ENCODE assay signal across 13 cellular contexts in the genomic region with DNA sequence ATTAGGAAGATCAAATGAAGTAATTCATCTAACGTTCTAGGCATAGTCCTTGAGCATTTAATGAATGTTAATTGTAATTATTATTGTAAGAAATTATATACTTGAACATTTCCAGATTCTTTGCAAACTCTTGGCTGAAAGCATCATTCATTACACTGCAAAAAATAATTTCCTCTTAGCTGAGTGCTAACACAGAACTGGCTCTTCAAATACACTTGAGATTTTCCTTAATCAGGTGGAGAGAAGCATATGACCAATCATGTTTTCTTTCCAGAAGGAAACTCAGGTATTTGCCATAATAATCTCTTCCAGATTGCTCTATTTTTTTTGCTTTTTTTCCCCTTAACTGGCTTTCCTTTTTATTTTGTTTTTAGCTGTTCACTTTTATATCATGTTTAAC. TPM values are rescaled to one million over a fixed set of nuclear protein-coding genes. Genes with fewer than 3 reads are reported as not detected.
DNase-seq lines count a peak whose midpoint lies in the region; ATAC-seq and TF ChIP-seq lines count a peak whose summit lies in the region.
"Had no signal": no experiment of that assay in that cellular context is flagged by ENCODE, and none has a peak within 500 bp of the region (broad histone marks: within the 10 kb centered on the region; RNA-seq: fewer than 3 reads in every experiment).

No MANE protein-coding gene starts in this region.

- H3K4me1 Mint-ChIP-seq in activated T-cell treated with anti-CD3 and anti-CD28 coated beads, Interleukin-2, amount 50 U/mL, for 72 hours (ENCODE audit: low read depth) = peaks cover 8% of the 10 kb centered on the region
- H3K4me1 Mint-ChIP-seq in activated T-cell treated with anti-CD3 and anti-CD28 coated beads, Interleukin-2, amount 50 U/mL, for 4 hours (ENCODE audit: low read depth) = peaks cover 1% of the 10 kb centered on the region
- peaks cover 8% of the 10 kb centered on the region for H3K4me1 Mint-ChIP-seq in T-helper 17 cell
- H3K4me1 Mint-ChIP-seq in central memory CD8-positive, alpha-beta T cell = no peaks in the 10 kb centered on the region
- H3K4me1 Mint-ChIP-seq in effector memory CD8-positive, alpha-beta T cell (ENCODE audit: low read depth in 2 of 2) = no peaks in the 10 kb centered on the region

- no peak for ATAC-seq in activated T-cell treated with anti-CD3 and anti-CD28 coated beads, Interleukin-2, amount 50 U/mL, for 72 hours (replicated peaks in 1 of 2)
- no peak for ATAC-seq in activated T-cell treated with anti-CD3 and anti-CD28 coated beads, Interleukin-2, amount 50 U/mL, for 4 hours
- ATAC-seq in T-helper 17 cell (no peak), upper lobe of left lung (ENCODE audit: low FRiP score in 2 of 2) (no peak)
- ATAC-seq in central memory CD8-positive, alpha-beta T cell (replicated peaks; ENCODE audit: extremely low read depth, poor library complexity, severe bottlenecking) = no peak
- ATAC-seq in effector memory CD8-positive, alpha-beta T cell (replicated peaks) = no peak

- TF ChIP-seq POLR2A in upper lobe of left lung (IDR thresholded peaks at IDR 0.05) (no peak), vagina (IDR thresholded peaks at IDR 0.05) (no peak)

- TF ChIP-seq CTCF in upper lobe of left lung (IDR thresholded peaks at IDR 0.05) (no peak), vagina (IDR thresholded peaks at IDR 0.05) (no peak)

- no peaks in the 10 kb centered on the region for H3K9me3 ChIP-seq in T-helper 17 cell (ENCODE audit: control insufficient read depth, low read length, poor library complexity, severe bottlenecking)
- no peaks in the 10 kb centered on the region for H3K9me3 ChIP-seq in upper lobe of left lung
- no peaks in the 10 kb centered on the region for H3K9me3 ChIP-seq in vagina
- H3K9me3 ChIP-seq: HAP-1 had no signal

- H3K36me3 ChIP-seq in upper lobe of left lung (peaks cover 0 to 7% (median 2%) of the 10 kb centered on the region in 4 donors), vagina (no peaks in the 10 kb centered on the region)
- H3K36me3 ChIP-seq: HAP-1 had no signal

- DNase-seq in activated T-cell treated with anti-CD3 and anti-CD28 coated beads, Interleukin-2, amount 50 U/mL, for 72 hours = no peak
- no peak for DNase-seq in activated T-cell treated with anti-CD3 and anti-CD28 coated beads, Interleukin-2, amount 50 U/mL, for 4 hours
- no peak for DNase-seq in T-helper 17 cell
- no peak for DNase-seq in central memory CD8-positive, alpha-beta T cell (ENCODE audit: low spot score in 2 of 2)
- DNase-seq in upper lobe of left lung = no peak
- DNase-seq in effector memory CD8-positive, alpha-beta T cell = no peak
- DNase-seq in vagina (ENCODE audit: extremely low spot score in 2 of 2) = no peak
- DNase-seq: ACHN; CD4-positive, CD25-positive, alpha-beta regulatory T cell; DMS53; GF-D8 had no signal

- peak overlapping the region; percentile 10 for H3K27ac Mint-ChIP-seq in activated T-cell treated with anti-CD3 and anti-CD28 coated beads, Interleukin-2, amount 50 U/mL, for 72 hours
- H3K27ac Mint-ChIP-seq in T-helper 17 cell = peak overlapping the region; percentile 39
- H3K27ac Mint-ChIP-seq in central memory CD8-positive, alpha-beta T cell (ENCODE audit: low read depth) = peak overlapping the region; percentile 4
- H3K27ac Mint-ChIP-seq in effector memory CD8-positive, alpha-beta T cell = peak overlapping the region in 1 of 2 donors; percentile 55

- H3K27me3 Mint-ChIP-seq in activated T-cell treated with anti-CD3 and anti-CD28 coated beads, Interleukin-2, amount 50 U/mL, for 72 hours (ENCODE audit: low read depth) = no peaks in the 10 kb centered on the region
- no peaks in the 10 kb centered on the region for H3K27me3 Mint-ChIP-seq in activated T-cell treated with anti-CD3 and anti-CD28 coated beads, Interleukin-2, amount 50 U/mL, for 4 hours (ENCODE audit: low read depth)
- no peaks in the 10 kb centered on the region for H3K27me3 Mint-ChIP-seq in T-helper 17 cell
- no peaks in the 10 kb centered on the region for H3K27me3 Mint-ChIP-seq in central memory CD8-positive, alpha-beta T cell
- no peaks in the 10 kb centered on the region for H3K27me3 Mint-ChIP-seq in effector memory CD8-positive, alpha-beta T cell
- H3K27me3 Mint-ChIP-seq: CD4-positive, CD25-positive, alpha-beta regulatory T cell had no signal

- intact Hi-C loops in vagina (cut with DNase I) = no loop called here

- H3K4me1 ChIP-seq in upper lobe of left lung (peaks cover 0 to 40% (median 12%) of the 10 kb centered on the region in 4 donors), vagina (no peaks in the 10 kb centered on the region)
- H3K4me1 ChIP-seq: HAP-1 had no signal

- no peaks in the 10 kb centered on the region for H3K27me3 ChIP-seq in upper lobe of left lung
- H3K27me3 ChIP-seq in vagina = no peaks in the 10 kb centered on the region
- H3K27me3 ChIP-seq: BLaER1 treated with 17β-estradiol and CSF1 and Interleukin-3, amounts not matched to agents 10 nM and 100 nM had no signal

- no peak overlapping the region for H3K4me3 ChIP-seq in upper lobe of left lung
- H3K4me3 ChIP-seq in vagina = no peak overlapping the region
- H3K4me3 ChIP-seq: BLaER1 treated with 17β-estradiol and CSF1 and Interleukin-3, amounts not matched to agents 10 nM and 100 nM; HAP-1 had no signal

- H3K36me3 Mint-ChIP-seq in activated T-cell treated with anti-CD3 and anti-CD28 coated beads, Interleukin-2, amount 50 U/mL, for 72 hours (ENCODE audit: insufficient read depth in 2 of 2) = peaks cover 4 to 12% of the 10 kb centered on the region in 2 donors
- peaks cover 27% of the 10 kb centered on the region for H3K36me3 Mint-ChIP-seq in activated T-cell treated with anti-CD3 and anti-CD28 coated beads, Interleukin-2, amount 50 U/mL, for 4 hours (ENCODE audit: insufficient read depth)
- H3K36me3 Mint-ChIP-seq in T-helper 17 cell (ENCODE audit: low read depth) = peaks cover 7% of the 10 kb centered on the region
- H3K36me3 Mint-ChIP-seq in central memory CD8-positive, alpha-beta T cell (ENCODE audit: insufficient read depth) = peaks cover 8% of the 10 kb centered on the region
- H3K36me3 Mint-ChIP-seq in effector memory CD8-positive, alpha-beta T cell (ENCODE audit: insufficient read depth) = peaks cover 7% of the 10 kb centered on the region

- no peaks in the 10 kb centered on the region for H3K9me3 Mint-ChIP-seq in activated T-cell treated with anti-CD3 and anti-CD28 coated beads, Interleukin-2, amount 50 U/mL, for 72 hours
- H3K9me3 Mint-ChIP-seq in activated T-cell treated with anti-CD3 and anti-CD28 coated beads, Interleukin-2, amount 50 U/mL, for 4 hours = no peaks in the 10 kb centered on the region
- no peaks in the 10 kb centered on the region for H3K9me3 Mint-ChIP-seq in central memory CD8-positive, alpha-beta T cell
- no peaks in the 10 kb centered on the region for H3K9me3 Mint-ChIP-seq in effector memory CD8-positive, alpha-beta T cell
- H3K9me3 Mint-ChIP-seq: CD4-positive, CD25-positive, alpha-beta regulatory T cell had no signal

- no peak overlapping the region for H3K4me3 Mint-ChIP-seq in activated T-cell treated with anti-CD3 and anti-CD28 coated beads, Interleukin-2, amount 50 U/mL, for 72 hours
- H3K4me3 Mint-ChIP-seq in activated T-cell treated with anti-CD3 and anti-CD28 coated beads, Interleukin-2, amount 50 U/mL, for 4 hours = no peak overlapping the region
- H3K4me3 Mint-ChIP-seq in T-helper 17 cell = no peak overlapping the region
- H3K4me3 Mint-ChIP-seq in central memory CD8-positive, alpha-beta T cell = no peak overlapping the region
- H3K4me3 Mint-ChIP-seq in effector memory CD8-positive, alpha-beta T cell = no peak overlapping the region
- H3K4me3 Mint-ChIP-seq: CD4-positive, CD25-positive, alpha-beta regulatory T cell had no signal

- peak overlapping the region in 3 of 4 donors; percentile 19 to 58 (median 20) for H3K27ac ChIP-seq in upper lobe of left lung
- H3K27ac ChIP-seq in vagina = no peak overlapping the region
- H3K27ac ChIP-seq: BLaER1 treated with 17β-estradiol and CSF1 and Interleukin-3, amounts not matched to agents 10 nM and 100 nM had no signal

- peak in 1 of 4 donors; percentile 42 for TF ChIP-seq EP300 in upper lobe of left lung (IDR thresholded peaks at IDR 0.05)

- 61 to 66% methylated on average over 1 of the region's 1 CpG for WGBS in upper lobe of left lung, 2 donors

RNA-seq across cellular contexts. Expression of a gene that starts 42.5 kb away (rescaled TPM):
- total RNA-seq in activated T-cell treated with anti-CD3 and anti-CD28 coated beads, Interleukin-2, amount 50 U/mL, for 72 hours = 10 to 100 TPM; 56.4 to 58.7 TPM
- 10 to 100 TPM; 49.4 to 55.2 (median 55.0) TPM for total RNA-seq in activated T-cell treated with anti-CD3 and anti-CD28 coated beads, Interleukin-2, amount 50 U/mL, for 4 hours
- total RNA-seq in T-helper 17 cell (10 to 100 TPM; 31.1 to 33.7 TPM), upper lobe of left lung (100 to 1,000 TPM; 218 to 627 (median 317) TPM), vagina (27.7 TPM)
